ENCODE assay signal across 1 cellular context in genomic region chr17:57544381-57544780, GRCh38.
A peak's percentile ranks its signal among the peaks of the same experiment; 100 is the strongest.
TF ChIP-seq lines count a peak whose summit lies in the region.

No MANE protein-coding gene starts in this region.

TF ChIP-seq in SK-N-SH, 30 proteins besides CTCF, POLR2A, EP300 and RAD21 (continued from another document):
- no peak for TF ChIP-seq REST (IDR thresholded peaks at IDR 0.05; ENCODE audit: low read depth, low read length)
- TF ChIP-seq MAX (IDR thresholded peaks at IDR 0.05; ENCODE audit: low read depth) = peak; percentile 37; the same call in 1 of the 2 replicates
- TF ChIP-seq MEF2A (IDR thresholded peaks at IDR 0.05; ENCODE audit: borderline replicate concordance, low read depth) = no peak
- peak; percentile 71 for TF ChIP-seq CHD2 (IDR thresholded peaks at IDR 0.05; ENCODE audit: low read length, partially characterized antibody)
- no peak for TF ChIP-seq NRF1 (IDR thresholded peaks at IDR 0.05; ENCODE audit: low read depth, low read length)
- TF ChIP-seq POLR2AphosphoS5 (IDR thresholded peaks at IDR 0.05; ENCODE audit: low read depth, low read length) = no peak
- no peak for TF ChIP-seq RFX5 (IDR thresholded peaks at IDR 0.05; ENCODE audit: low read length)
- no peak for TF ChIP-seq ZBTB33 (IDR thresholded peaks at IDR 0.05; ENCODE audit: borderline replicate concordance, low read depth)
- no peak for TF ChIP-seq RXRA (IDR thresholded peaks at IDR 0.05; ENCODE audit: borderline replicate concordance, low read depth)
- TF ChIP-seq NFIC (IDR thresholded peaks at IDR 0.05; ENCODE audit: borderline replicate concordance) = no peak
- TF ChIP-seq EZH2phosphoT487 (IDR thresholded peaks at IDR 0.05; ENCODE audit: borderline replicate concordance, low read depth) = no peak
- peak; percentile 64; the same call in 1 of the 2 replicates for TF ChIP-seq PBX3 (IDR thresholded peaks at IDR 0.05)
- TF ChIP-seq FOSL2 (IDR thresholded peaks at IDR 0.05; ENCODE audit: borderline replicate concordance, low read depth) = peak; percentile 20; the same call in 1 of the 2 replicates
- 0 out of 2 replicates have a peak, but pooled peaks have one; percentile 34 for TF ChIP-seq FOXM1 (IDR thresholded peaks at IDR 0.05; ENCODE audit: low read depth)
- no peak for TF ChIP-seq USF2 (IDR thresholded peaks at IDR 0.05; ENCODE audit: borderline replicate concordance, low read depth, low read length)
- no peak for TF ChIP-seq ELF1 (IDR thresholded peaks at IDR 0.05)
- no peak for TF ChIP-seq TAF1 (IDR thresholded peaks at IDR 0.05; ENCODE audit: borderline replicate concordance, low read depth, low read length)
